In genomic region chr1:40803902-40804301, GRCh38 we compare ENCODE assay signal across 28 cellular contexts. TPM values are rescaled to one million over a fixed set of nuclear protein-coding genes. Genes with fewer than 3 reads are reported as not detected.
DNase-seq lines count a peak whose midpoint lies in the region; ATAC-seq, FAIRE-seq and TF ChIP-seq lines count a peak whose summit lies in the region.
"Had no signal": no experiment of that assay in that cellular context is flagged by ENCODE, and none has a peak within 500 bp of the region (broad histone marks: within the 10 kb centered on the region; RNA-seq: fewer than 3 reads in every experiment).

No MANE protein-coding gene starts in this region.

- POLR2A ChIA-PET in T-cell (lab: Charles Lee), result interaction anchor here in 1 of 2 donors (0.5 kb wide), 1 partner anchor 712 kb away, joined by 4 read pairs; no protein-coding TSS in a partner anchor

- intact Hi-C loops in tibial artery (cut with DNase I; ENCODE audit: low total_unique reads), result no loop called here

- H3K9me3 Mint-ChIP-seq in T-cell (no peaks in the 10 kb centered on the region), memory B cell (no peaks in the 10 kb centered on the region)
- no peaks in the 10 kb centered on the region for H3K9me3 Mint-ChIP-seq in stimulated activated effector memory CD8-positive, alpha-beta T cell treated with anti-CD3 and anti-CD28 coated beads, Interleukin-12 subunit alpha, Interleukin-12 subunit beta, amount 100 ng/mL, for 72 hours
- H3K9me3 Mint-ChIP-seq: mesothelial cell of epicardium, natural killer cell had no signal

- H3K27me3 ChIP-seq in tibial artery, result no peaks in the 10 kb centered on the region
- H3K27me3 ChIP-seq: breast epithelium, spleen, suprapubic skin had no signal

- ATAC-seq in T-cell (replicated peaks in 1 of 4), result no peak
- ATAC-seq in memory B cell (ENCODE audit: low read depth), result no peak
- no peak for ATAC-seq in stimulated activated effector memory CD8-positive, alpha-beta T cell treated with anti-CD3 and anti-CD28 coated beads, Interleukin-12 subunit alpha, Interleukin-12 subunit beta, amount 100 ng/mL, for 72 hours
- ATAC-seq: left ventricle myocardium superior, natural killer cell, right cardiac atrium had no signal

- peak; percentile 67 for FAIRE-seq in GM12891 (lab: Jason Lieb, UNC)
- FAIRE-seq: G401.6, H54, urothelium cell line had no signal

- DNase-seq in GM12891 (ENCODE audit: insufficient read length, low spot score), result no peak
- no peak for DNase-seq in T-cell
- DNase-seq in memory B cell (ENCODE audit: low spot score in 2 of 2), result no peak
- no peak for DNase-seq in tibial artery
- DNase-seq in DMS114 treated with DMSO at 0.1 percent for 48 hours (lab: John Stamatoyannopoulos, UW; ENCODE audit: unreplicated experiment), result no peak
- DNase-seq in stimulated activated effector memory CD8-positive, alpha-beta T cell treated with anti-CD3 and anti-CD28 coated beads, Interleukin-12 subunit alpha, Interleukin-12 subunit beta, amount 100 ng/mL, for 72 hours (ENCODE audit: low spot score in 2 of 2), result no peak
- DNase-seq in NCI-H82 (lab: John Stamatoyannopoulos, UW), result no peak
- DNase-seq: activated naive CD4-positive, alpha-beta T cell treated with anti-CD3 and anti-CD28 coated beads, Interleukin-2, amount 50 U/mL, for 16 hours; amniotic stem cell; DMS53; glutamatergic neuron; IMR-90; islet precursor cell; left ventricle myocardium superior; natural killer cell; NCI-H1417 treated with DMSO at 0.1 percent for 48 hours; NCI-H446; NCI-H774; right cardiac atrium; SHP77; spleen; stimulated activated CD4-positive, alpha-beta T cell treated with anti-CD3 and anti-CD28 coated beads, Interleukin-2, amount 100 ng/mL, for 48 hours had no signal

- H3K27ac ChIP-seq in tibial artery, result peak overlapping the region; percentile 79 to 85
- H3K27ac ChIP-seq: suprapubic skin had no signal

- H3K4me1 Mint-ChIP-seq in T-cell (peaks cover 18 to 34% (median 21%) of the 10 kb centered on the region in 3 donors), memory B cell (peaks cover 36% of the 10 kb centered on the region)
- peaks cover 23% of the 10 kb centered on the region for H3K4me1 Mint-ChIP-seq in stimulated activated effector memory CD8-positive, alpha-beta T cell treated with anti-CD3 and anti-CD28 coated beads, Interleukin-12 subunit alpha, Interleukin-12 subunit beta, amount 100 ng/mL, for 72 hours

- TF ChIP-seq CTCF in tibial artery (IDR thresholded peaks at IDR 0.05), result no peak

- peaks cover 9 to 96% (median 75%) of the 10 kb centered on the region in 4 donors for H3K4me1 ChIP-seq in tibial artery

- no peaks in the 10 kb centered on the region for H3K36me3 Mint-ChIP-seq in T-cell
- H3K36me3 Mint-ChIP-seq in memory B cell, result no peaks in the 10 kb centered on the region
- no peaks in the 10 kb centered on the region for H3K36me3 Mint-ChIP-seq in stimulated activated effector memory CD8-positive, alpha-beta T cell treated with anti-CD3 and anti-CD28 coated beads, Interleukin-12 subunit alpha, Interleukin-12 subunit beta, amount 100 ng/mL, for 72 hours
- H3K36me3 Mint-ChIP-seq: mesothelial cell of epicardium, natural killer cell had no signal

- H3K4me3 Mint-ChIP-seq in T-cell, result no peak overlapping the region
- H3K4me3 Mint-ChIP-seq in memory B cell, result no peak overlapping the region
- H3K4me3 Mint-ChIP-seq in stimulated activated effector memory CD8-positive, alpha-beta T cell treated with anti-CD3 and anti-CD28 coated beads, Interleukin-12 subunit alpha, Interleukin-12 subunit beta, amount 100 ng/mL, for 72 hours, result no peak overlapping the region
- H3K4me3 Mint-ChIP-seq: mesothelial cell of epicardium had no signal

- CTCF ChIA-PET in T-cell (lab: Charles Lee), result no interaction called here

- TF ChIP-seq POLR2A in GM12891 (IDR thresholded peaks at IDR 0.05; ENCODE audit: low read depth, low read length), result no peak

- H3K27ac Mint-ChIP-seq in T-cell (peak overlapping the region; percentile 67 to 85), memory B cell (peak overlapping the region; percentile 21)
- no peak overlapping the region for H3K27ac Mint-ChIP-seq in stimulated activated effector memory CD8-positive, alpha-beta T cell treated with anti-CD3 and anti-CD28 coated beads, Interleukin-12 subunit alpha, Interleukin-12 subunit beta, amount 100 ng/mL, for 72 hours

- H3K4me3 ChIP-seq in tibial artery, result no peak overlapping the region
- H3K4me3 ChIP-seq: breast epithelium, spleen, suprapubic skin had no signal

- H3K36me3 ChIP-seq in tibial artery, result no peaks in the 10 kb centered on the region
- H3K36me3 ChIP-seq: breast epithelium, spleen, suprapubic skin had no signal

- H3K27me3 Mint-ChIP-seq in T-cell (no peaks in the 10 kb centered on the region), memory B cell (no peaks in the 10 kb centered on the region)

- no peaks in the 10 kb centered on the region for H3K9me3 ChIP-seq in tibial artery
- H3K9me3 ChIP-seq: breast epithelium, spleen, suprapubic skin had no signal

TF ChIP-seq in GM12891, 5 proteins besides CTCF, POLR2A, EP300 and RAD21:
- TF ChIP-seq POU2F2 (IDR thresholded peaks at IDR 0.05; ENCODE audit: low read depth, low read length) (no peak), PAX5 (IDR thresholded peaks at IDR 0.05; ENCODE audit: insufficient read depth, low read length, severe bottlenecking) (no peak), SPI1 (IDR thresholded peaks at IDR 0.05; ENCODE audit: low read depth, low read length) (no peak), TAF1 (IDR thresholded peaks at IDR 0.05; ENCODE audit: low read depth, low read length) (no peak), POLR2AphosphoS5 (IDR thresholded peaks at IDR 0.05; ENCODE audit: low read depth, low read length) (no peak)

RNA-seq across cellular contexts. Expression of gene KCNQ4, which starts 20.3 kb away (rescaled TPM):
- 0.71 TPM for polyA plus RNA-seq in GM12891 (2012; ENCODE audit: low read depth, missing spikeins)
- under 1 TPM; 0.10 to 0.35 (median 0.26) TPM for total RNA-seq in T-cell
- total RNA-seq: IMR-90 had no signal

RNA-seq across cellular contexts. Expression of gene CITED4, which starts 58.3 kb away (rescaled TPM):
- not detected for polyA plus RNA-seq in GM12891 (2012; ENCODE audit: low read depth, missing spikeins)
- 10 to 100 TPM; 23.4 to 37.0 (median 28.4) TPM for total RNA-seq in T-cell
